Comparison of ENCODE assay signal across 17 cellular contexts in genomic region chr5:79256563-79256962, GRCh38. TPM values are rescaled to one million over a fixed set of nuclear protein-coding genes. Genes with fewer than 3 reads are reported as not detected.
DNase-seq lines count a peak whose midpoint lies in the region; ATAC-seq and TF ChIP-seq lines count a peak whose summit lies in the region.
"Had no signal": no experiment of that assay in that cellular context is flagged by ENCODE, and none has a peak within 500 bp of the region (broad histone marks: within the 10 kb centered on the region; RNA-seq: fewer than 3 reads in every experiment).

No MANE protein-coding gene starts in this region.

- H3K4me3 ChIP-seq in mammary epithelial cell (replicated peaks in 1 of 3; ENCODE audit: insufficient read depth in 1 of 3, low read depth in 2 of 3, low read length in 3 of 3): no peak overlapping the region
- H3K4me3 ChIP-seq in PC-3 (ENCODE audit: low read length): no peak overlapping the region
- no peak overlapping the region for H3K4me3 ChIP-seq in mucosa of descending colon
- H3K4me3 ChIP-seq: K562, PC-9, SK-N-MC had no signal

- intact Hi-C loops in MCF 10A (cut with micrococcal nuclease): no loop called here
- intact Hi-C loops in mammary epithelial cell (cut with micrococcal nuclease): loop anchor here (1.0 to 5.0 kb wide), 3 partner anchors 124 to 826 kb away; no protein-coding TSS in a partner anchor
- intact Hi-C loops in PC-3 (cut with micrococcal nuclease): no loop called here
- intact Hi-C loops in mucosa of descending colon (cut with DNase I, micrococcal nuclease): no loop called here

- TF ChIP-seq CTCF in MCF 10A (IDR thresholded peaks at IDR 0.05; ENCODE audit: unreplicated experiment): no peak
- no peak for TF ChIP-seq CTCF in mammary epithelial cell (conservative IDR thresholded peaks at IDR 0.05 in 1 of 2, IDR thresholded peaks at IDR 0.05 in 1 of 2; ENCODE audit: extremely low read depth in 1 of 2, insufficient read depth in 1 of 2, low read depth in 1 of 2, low read length in 2 of 2)
- no peak for TF ChIP-seq CTCF in PC-3 (conservative IDR thresholded peaks at IDR 0.05; ENCODE audit: low read depth, low read length)
- TF ChIP-seq CTCF in mucosa of descending colon (IDR thresholded peaks at IDR 0.05): no peak

- H3K4me3 Mint-ChIP-seq in MCF 10A (ENCODE audit: unreplicated experiment): no peak overlapping the region

- peaks cover 8% of the 10 kb centered on the region for H3K79me2 ChIP-seq in mammary epithelial cell (ENCODE audit: insufficient read depth, low read length)
- H3K79me2 ChIP-seq in PC-3 (ENCODE audit: low read length): no peaks in the 10 kb centered on the region

- no peaks in the 10 kb centered on the region for H3K9me3 ChIP-seq in mammary epithelial cell (replicated peaks; ENCODE audit: insufficient read depth, low read length)
- no peaks in the 10 kb centered on the region for H3K9me3 ChIP-seq in PC-3 (ENCODE audit: low read length)
- H3K9me3 ChIP-seq in mucosa of descending colon: no peaks in the 10 kb centered on the region

- H3K9ac ChIP-seq in mammary epithelial cell (ENCODE audit: insufficient read depth, low read length): no peak overlapping the region
- no peak overlapping the region for H3K9ac ChIP-seq in PC-3 (ENCODE audit: low read length)

- peak overlapping the region; percentile 49 for H3K27ac Mint-ChIP-seq in MCF 10A (ENCODE audit: low read depth, unreplicated experiment)

- BruUV-seq in MCF 10A (replicated peaks; lab: Mats Ljungman, UMichigan) (no TSS peak), mammary epithelial cell (replicated peaks; lab: Mats Ljungman, UMichigan) (no TSS peak), PC-3 (replicated peaks; lab: Mats Ljungman, UMichigan) (no TSS peak)

- H3K27ac ChIP-seq in mammary epithelial cell (ENCODE audit: insufficient read depth, low read depth, low read length) (no peak overlapping the region), PC-3 (ENCODE audit: low read length) (no peak overlapping the region)
- H3K27ac ChIP-seq: PC-9, SK-N-MC had no signal

- peaks cover 17% of the 10 kb centered on the region for H3K4me1 Mint-ChIP-seq in MCF 10A (ENCODE audit: insufficient read depth, unreplicated experiment)

- H3K9me2 ChIP-seq in PC-3 (replicated peaks; ENCODE audit: low read length): no peaks in the 10 kb centered on the region

- in situ Hi-C loops in mammary epithelial cell (cut with MboI; ENCODE audit: low sequenced_read_pairs in 2 of 2): loop anchor here (10.0 to 25.0 kb wide), 2 partner anchors 206 to 208 kb away; no protein-coding TSS in a partner anchor

- H4K20me1 ChIP-seq in mammary epithelial cell (ENCODE audit: insufficient read depth, low read length) (no peaks in the 10 kb centered on the region), PC-3 (ENCODE audit: low read length) (no peaks in the 10 kb centered on the region)

- H3K27me3 ChIP-seq in mammary epithelial cell (ENCODE audit: insufficient read depth, low read length) (no peaks in the 10 kb centered on the region), PC-3 (ENCODE audit: low read length) (no peaks in the 10 kb centered on the region)

- peaks cover 16% of the 10 kb centered on the region for H3K36me3 Mint-ChIP-seq in MCF 10A (ENCODE audit: insufficient read depth, unreplicated experiment)

- DNase-seq in MCF 10A (ENCODE audit: unreplicated experiment): no peak
- no peak for DNase-seq in mammary epithelial cell
- peak; percentile 6 for DNase-seq in PC-3
- no peak for DNase-seq in mucosa of descending colon
- DNase-seq in inferior parietal cortex (ENCODE audit: extremely low spot score): no peak
- DNase-seq in SIG-M5 (lab: John Stamatoyannopoulos, UW): no peak
- DNase-seq: CD4-positive, CD25-positive, alpha-beta regulatory T cell; GF-D8; NCI-H1436 treated with DMSO at 0.1 percent for 48 hours; NCI-H2081 treated with DMSO at 0.1 percent for 48 hours; NCI-H2171 treated with DMSO at 0.1 percent for 48 hours; NCI-H524 treated with DMSO at 0.1 percent for 48 hours; RPMI8226 had no signal

- H3F3A ChIP-seq in PC-3 (ENCODE audit: low read length, unreplicated experiment): no peaks in the 10 kb centered on the region

- CTCF ChIA-PET in MCF 10A (lab: Yijun Ruan, JAX) (interaction anchor here (0.6 to 1.9 kb wide), 10 partner anchors 10 to 414 kb away, joined by 3 to 11 read pairs (median 4); no protein-coding TSS in a partner anchor), mammary epithelial cell (lab: Charles Lee; ENCODE audit: low non-redundant PET) (interaction anchor here (0.7 kb wide), 1 partner anchor 48 kb away, joined by 3 read pairs; no protein-coding TSS in a partner anchor), PC-3 (lab: Charles Lee) (interaction anchor here (0.7 kb wide), 1 partner anchor 827 kb away, joined by 15 read pairs; no protein-coding TSS in a partner anchor)

- no peak overlapping the region for H3K4me2 ChIP-seq in mammary epithelial cell (ENCODE audit: insufficient read depth, low read depth, low read length)
- no peak overlapping the region for H3K4me2 ChIP-seq in PC-3 (ENCODE audit: low read length)
- H3K4me2 ChIP-seq: PC-9 had no signal

- H3K4me1 ChIP-seq in mammary epithelial cell (ENCODE audit: insufficient read depth, low read length): peaks cover 16% of the 10 kb centered on the region
- peaks cover 7% of the 10 kb centered on the region; the same call in 1 of the 2 replicates for H3K4me1 ChIP-seq in PC-3 (ENCODE audit: insufficient read depth, low read length)
- H3K4me1 ChIP-seq in mucosa of descending colon (ENCODE audit: low read depth): peaks cover 3% of the 10 kb centered on the region

- dilution Hi-C loops in mammary epithelial cell (cut with HindIII; ENCODE audit: low sequenced_read_pairs): no loop called here

- H3K27me3 Mint-ChIP-seq in MCF 10A (ENCODE audit: insufficient read depth, unreplicated experiment): no peaks in the 10 kb centered on the region
- H3K27me3 Mint-ChIP-seq: CD4-positive, CD25-positive, alpha-beta regulatory T cell had no signal

- ATAC-seq in PC-3: no peak
- ATAC-seq in mucosa of descending colon: peak; percentile 41
- no peak for ATAC-seq in GM18858 (IDR thresholded peaks at IDR 0.05; ENCODE audit: unreplicated experiment)

- no peak overlapping the region for H2AFZ ChIP-seq in mammary epithelial cell (ENCODE audit: low read depth, low read length)
- H2AFZ ChIP-seq in PC-3 (ENCODE audit: low read length): no peak overlapping the region
- H2AFZ ChIP-seq: PC-9 had no signal

- H3K36me3 ChIP-seq in mammary epithelial cell (ENCODE audit: insufficient read depth, low read length) (no peaks in the 10 kb centered on the region), PC-3 (ENCODE audit: low read depth, low read length) (no peaks in the 10 kb centered on the region), mucosa of descending colon (ENCODE audit: low read depth) (no peaks in the 10 kb centered on the region)

- H3K9me3 Mint-ChIP-seq in MCF 10A (ENCODE audit: unreplicated experiment): no peaks in the 10 kb centered on the region

- POLR2A ChIA-PET in MCF 10A (lab: Yijun Ruan, JAX) (no interaction called here), PC-3 (lab: Charles Lee; ENCODE audit: unreplicated experiment) (no interaction called here)

- 90% methylated on average over 4 of the region's 4 CpGs for WGBS in mammary epithelial cell (ENCODE audit: low coverage, missing lambda C conversion rate)

RNA-seq across cellular contexts. Expression of gene JMY, which starts 20.6 kb away (rescaled TPM):
- total RNA-seq in MCF 10A (2022): 16.8 and 19.3 TPM in 2 replicates
- total RNA-seq in mammary epithelial cell: 10 to 100 TPM in 1 of 2 donors, 1 to 10 TPM in 1; 7.5 to 16.8 TPM
- 1.5 TPM for polyA plus RNA-seq in mammary epithelial cell
- polyA minus RNA-seq in mammary epithelial cell: 3.2 TPM
- total RNA-seq in PC-3 (2014; rRNA removed): 4.3 and 5.7 TPM in 2 replicates
- 10 to 100 TPM in 1 of 3 donors, 1 to 10 TPM in 2; 6.4 to 55.9 (median 8.8) TPM for total RNA-seq in mucosa of descending colon
